Comparison of ENCODE assay signal across 10 cellular contexts in the genomic region with DNA sequence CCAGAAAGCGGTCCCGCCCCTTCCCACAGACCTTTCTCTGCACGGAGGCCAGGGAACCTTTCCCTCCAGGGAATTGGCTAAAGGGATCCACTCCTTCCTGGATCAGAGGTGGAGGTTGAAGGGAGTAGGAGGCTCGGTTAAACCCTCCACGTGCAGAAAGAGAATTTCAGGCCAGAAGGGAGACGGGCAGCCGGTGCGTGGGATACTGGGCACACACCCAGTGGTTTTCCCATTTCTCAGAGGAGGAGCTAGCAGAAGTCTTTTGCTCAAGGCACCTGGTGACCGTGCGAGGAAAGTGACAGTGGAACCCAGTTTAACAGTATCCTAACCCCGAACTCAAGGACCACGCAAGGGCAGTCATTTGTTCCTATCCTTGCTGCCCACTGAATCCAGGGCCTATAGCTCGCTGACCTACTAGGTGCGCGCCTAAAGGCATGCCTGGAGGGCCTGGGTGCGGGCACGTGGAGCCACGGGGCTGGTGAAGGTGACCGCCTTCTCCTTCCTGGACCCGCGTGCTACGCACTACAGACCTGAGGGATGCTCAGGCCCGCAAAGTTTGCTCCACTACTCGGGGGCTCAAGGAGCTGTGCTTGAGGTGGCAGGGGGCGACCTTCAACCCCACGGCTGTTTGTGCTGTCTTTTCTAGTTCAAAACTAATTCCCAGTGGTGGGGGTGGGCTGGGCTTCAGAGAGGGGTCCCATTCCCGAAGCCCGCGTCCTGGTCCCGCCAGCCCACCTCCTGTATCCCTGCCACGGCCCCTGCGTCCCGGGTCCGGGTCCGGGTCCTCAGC. TPM values are rescaled to one million over a fixed set of nuclear protein-coding genes. Genes with fewer than 3 reads are reported as not detected.
DNase-seq lines count a peak whose midpoint lies in the region; ATAC-seq, FAIRE-seq and TF ChIP-seq lines count a peak whose summit lies in the region.
"Had no signal": no experiment of that assay in that cellular context is flagged by ENCODE, and none has a peak within 500 bp of the region (broad histone marks: within the 10 kb centered on the region; RNA-seq: fewer than 3 reads in every experiment).

No MANE protein-coding gene starts in this region.

- no peak overlapping the region for H3K27ac ChIP-seq in astrocyte (ENCODE audit: low read depth, low read length)
- H3K27ac ChIP-seq in kidney (ENCODE audit: low read depth in 2 of 2, low read length in 2 of 2): no peak overlapping the region
- H3K27ac ChIP-seq in thoracic aorta: no peak overlapping the region
- H3K27ac ChIP-seq in thyroid gland: no peak overlapping the region
- H3K27ac ChIP-seq: uterus had no signal

- TF ChIP-seq CTCF in astrocyte (IDR thresholded peaks at IDR 0.05; ENCODE audit: insufficient read depth, low read depth, low read length): no peak
- TF ChIP-seq CTCF in kidney (IDR thresholded peaks at IDR 0.05; ENCODE audit: borderline replicate concordance, extremely low read depth, insufficient read depth): no peak
- TF ChIP-seq CTCF in thoracic aorta (IDR thresholded peaks at IDR 0.05): no peak
- TF ChIP-seq CTCF in thyroid gland (IDR thresholded peaks at IDR 0.05): no peak

- no peak for DNase-seq in activated naive CD4-positive, alpha-beta T cell treated with anti-CD3 and anti-CD28 coated beads for 36 hours
- no peak for DNase-seq in activated naive CD4-positive, alpha-beta T cell (lab: John Stamatoyannopoulos, UW)
- DNase-seq in astrocyte (ENCODE audit: low read depth): no peak
- DNase-seq in kidney: peak; percentile 50
- no peak for DNase-seq in thoracic aorta (ENCODE audit: low spot score)
- no peak for DNase-seq in CD1c-positive myeloid dendritic cell (ENCODE audit: extremely low spot score)
- no peak for DNase-seq in thyroid gland
- DNase-seq in head of caudate nucleus: no peak
- DNase-seq: uterus had no signal

- H3K9ac ChIP-seq in astrocyte (ENCODE audit: low read length): no peak overlapping the region
- H3K9ac ChIP-seq in kidney (ENCODE audit: low read length in 2 of 2): no peak overlapping the region

- 64 to 70% methylated on average over 7 of the region's 35 CpGs for WGBS in thyroid gland, 2 donors

- peak overlapping the region; percentile 67 for H3K4me2 ChIP-seq in astrocyte (ENCODE audit: low read length)

- H3K4me3 Mint-ChIP-seq in activated naive CD4-positive, alpha-beta T cell treated with anti-CD3 and anti-CD28 coated beads for 36 hours: peak overlapping the region; percentile 15
- H3K4me3 Mint-ChIP-seq in astrocyte (ENCODE audit: unreplicated experiment): peak overlapping the region; percentile 34

- no peak for ATAC-seq in thoracic aorta (ENCODE audit: insufficient number of reproducible peaks, low FRiP score, low read depth)

- no peak overlapping the region for H3K4me3 ChIP-seq in astrocyte (ENCODE audit: insufficient read depth, low read depth, low read length)
- H3K4me3 ChIP-seq in kidney (ENCODE audit: low read length in 2 of 2): no peak overlapping the region
- H3K4me3 ChIP-seq in thoracic aorta: peak overlapping the region; percentile 58
- H3K4me3 ChIP-seq in thyroid gland (replicated peaks in 1 of 3): no peak overlapping the region

- FAIRE-seq in astrocyte (lab: Jason Lieb, UNC) (no peak), kidney (lab: Jason Lieb, UNC) (no peak)
- FAIRE-seq: H54 had no signal

- no peaks in the 10 kb centered on the region for H3K36me3 Mint-ChIP-seq in activated naive CD4-positive, alpha-beta T cell treated with anti-CD3 and anti-CD28 coated beads for 36 hours (ENCODE audit: low read depth)
- no peaks in the 10 kb centered on the region for H3K36me3 Mint-ChIP-seq in astrocyte (ENCODE audit: low read depth, unreplicated experiment)

- H3K27me3 ChIP-seq in astrocyte (ENCODE audit: insufficient read depth, low read length) (peaks cover 14% of the 10 kb centered on the region), thoracic aorta (replicated peaks; ENCODE audit: insufficient read depth) (no peaks in the 10 kb centered on the region), thyroid gland (peaks cover 6% of the 10 kb centered on the region)

- peaks cover 2% of the 10 kb centered on the region for H3K27me3 Mint-ChIP-seq in activated naive CD4-positive, alpha-beta T cell treated with anti-CD3 and anti-CD28 coated beads for 36 hours (ENCODE audit: low read depth)
- peaks cover 8% of the 10 kb centered on the region for H3K27me3 Mint-ChIP-seq in astrocyte (ENCODE audit: low read depth, unreplicated experiment)

- H3K4me1 ChIP-seq in astrocyte (ENCODE audit: insufficient read depth, low read length) (no peaks in the 10 kb centered on the region), kidney (ENCODE audit: control insufficient read depth in 1 of 2, insufficient read depth in 1 of 2, low read depth in 1 of 2, low read length in 2 of 2) (no peaks in the 10 kb centered on the region), thoracic aorta (ENCODE audit: control insufficient read depth in 1 of 2, low read depth in 2 of 2) (peaks cover 0 to 7% of the 10 kb centered on the region in 2 donors), thyroid gland (peaks cover 0 to 8% of the 10 kb centered on the region in 2 donors)
- H3K4me1 ChIP-seq: uterus had no signal

- H3K79me2 ChIP-seq in astrocyte (ENCODE audit: insufficient read depth, low read length): no peaks in the 10 kb centered on the region

- CTCF ChIA-PET in activated naive CD4-positive, alpha-beta T cell treated with anti-CD3 and anti-CD28 coated beads for 36 hours (lab: Charles Lee): no interaction called here

- H3K9me3 ChIP-seq in astrocyte (ENCODE audit: insufficient read depth, low read depth, low read length): no peaks in the 10 kb centered on the region
- H3K9me3 ChIP-seq in kidney (ENCODE audit: control insufficient read depth in 1 of 2, low read length in 2 of 2): no peaks in the 10 kb centered on the region
- no peaks in the 10 kb centered on the region for H3K9me3 ChIP-seq in thoracic aorta
- no peaks in the 10 kb centered on the region for H3K9me3 ChIP-seq in thyroid gland
- H3K9me3 ChIP-seq: uterus had no signal

- H3K27ac Mint-ChIP-seq in activated naive CD4-positive, alpha-beta T cell treated with anti-CD3 and anti-CD28 coated beads for 36 hours: no peak overlapping the region
- H3K27ac Mint-ChIP-seq in astrocyte (ENCODE audit: unreplicated experiment): no peak overlapping the region

- no peak for TF ChIP-seq POLR2A in thyroid gland (IDR thresholded peaks at IDR 0.05)

- no peaks in the 10 kb centered on the region for H3K36me3 ChIP-seq in astrocyte (ENCODE audit: insufficient read depth, low read length)
- H3K36me3 ChIP-seq in kidney (ENCODE audit: control insufficient read depth in 1 of 2, insufficient read depth in 2 of 2, low read length in 2 of 2): no peaks in the 10 kb centered on the region
- no peaks in the 10 kb centered on the region for H3K36me3 ChIP-seq in thoracic aorta
- H3K36me3 ChIP-seq in thyroid gland: no peaks in the 10 kb centered on the region
- H3K36me3 ChIP-seq: uterus had no signal

- H2AFZ ChIP-seq in astrocyte (ENCODE audit: low read depth, low read length): no peak overlapping the region

- no peaks in the 10 kb centered on the region for H3K9me3 Mint-ChIP-seq in activated naive CD4-positive, alpha-beta T cell treated with anti-CD3 and anti-CD28 coated beads for 36 hours
- H3K9me3 Mint-ChIP-seq in astrocyte (ENCODE audit: unreplicated experiment): no peaks in the 10 kb centered on the region

- intact Hi-C loops in activated naive CD4-positive, alpha-beta T cell treated with anti-CD3 and anti-CD28 coated beads for 36 hours (cut with micrococcal nuclease): loop anchor here (5.0 to 10.0 kb wide), 2 partner anchors 102 to 585 kb away; a partner anchor contains a TSS
- intact Hi-C loops in kidney (cut with DNase I): no loop called here
- intact Hi-C loops in thyroid gland (cut with DNase I): no loop called here
- intact Hi-C loops in head of caudate nucleus (cut with DNase I): no loop called here

- peaks cover 16% of the 10 kb centered on the region for H3K4me1 Mint-ChIP-seq in activated naive CD4-positive, alpha-beta T cell treated with anti-CD3 and anti-CD28 coated beads for 36 hours (ENCODE audit: low read depth)
- H3K4me1 Mint-ChIP-seq in astrocyte (ENCODE audit: low read depth, unreplicated experiment): no peaks in the 10 kb centered on the region

- H4K20me1 ChIP-seq in astrocyte (ENCODE audit: insufficient read depth, low read length): no peaks in the 10 kb centered on the region

RNA-seq across cellular contexts. Expression of a gene that starts 0.6 kb away (rescaled TPM):
- total RNA-seq in activated naive CD4-positive, alpha-beta T cell treated with anti-CD3 and anti-CD28 coated beads for 36 hours: 1 to 10 TPM; 1.7 to 2.0 TPM
- 8.3 and 8.9 TPM in 2 replicates for total RNA-seq in astrocyte
- 5.7 TPM for total RNA-seq in kidney
- polyA plus RNA-seq in kidney (ENCODE audit: insufficient read depth, low read depth, low replicate concordance): 0.09 TPM
- 10 to 100 TPM in 1 of 2 donors, 1 to 10 TPM in 1; 7.4 to 16.6 TPM for total RNA-seq in thoracic aorta
- total RNA-seq in thyroid gland: 1 to 10 TPM; 3.7 to 6.5 (median 4.4) TPM
